In genomic region chr3:34235096-34235495, GRCh38 we compare ENCODE assay signal across 34 cellular contexts.
"Had no signal": no experiment of that assay in that cellular context is flagged by ENCODE, and none has a peak within 500 bp of the region (broad histone marks: within the 10 kb centered on the region; RNA-seq: fewer than 3 reads in every experiment).

No MANE protein-coding gene starts in this region.

- H3K9me3 ChIP-seq: MG63 had no signal

- H3K27me3 ChIP-seq: MG63 had no signal

- DNase-seq: Karpas-422, Kasumi-1, MG63, MM.1S, MV-4-11, NCI-H1048, NCI-H1092, NCI-H1092 treated with DMSO at 0.1 percent for 48 hours, NCI-H1105, NCI-H1105 treated with DMSO at 0.1 percent for 48 hours, NCI-H1417, NCI-H1417 treated with DMSO at 0.1 percent for 48 hours, NCI-H1436, NCI-H1436 treated with DMSO at 0.1 percent for 48 hours, NCI-H146, NCI-H1694, NCI-H1694 treated with DMSO at 0.1 percent for 48 hours, NCI-H187, NCI-H187 treated with DMSO at 0.1 percent for 48 hours, NCI-H1930, NCI-H2029, NCI-H2029 treated with DMSO at 0.1 percent for 48 hours, NCI-H2081, NCI-H2081 treated with DMSO at 0.1 percent for 48 hours, NCI-H2107, NCI-H2171, NCI-H2171 treated with DMSO at 0.1 percent for 48 hours, NCI-H2227 treated with DMSO at 0.1 percent for 48 hours, NCI-H226, NCI-H345, NCI-H446, NCI-H446 treated with DMSO at 0.1 percent for 48 hours, NCI-H510A, NCI-H510A treated with DMSO at 0.1 percent for 48 hours had no signal

- H3K4me3 ChIP-seq: MG63 had no signal

- H3K36me3 ChIP-seq: MG63 had no signal
